ENCODE assay signal across 1 cellular context in the genomic region with DNA sequence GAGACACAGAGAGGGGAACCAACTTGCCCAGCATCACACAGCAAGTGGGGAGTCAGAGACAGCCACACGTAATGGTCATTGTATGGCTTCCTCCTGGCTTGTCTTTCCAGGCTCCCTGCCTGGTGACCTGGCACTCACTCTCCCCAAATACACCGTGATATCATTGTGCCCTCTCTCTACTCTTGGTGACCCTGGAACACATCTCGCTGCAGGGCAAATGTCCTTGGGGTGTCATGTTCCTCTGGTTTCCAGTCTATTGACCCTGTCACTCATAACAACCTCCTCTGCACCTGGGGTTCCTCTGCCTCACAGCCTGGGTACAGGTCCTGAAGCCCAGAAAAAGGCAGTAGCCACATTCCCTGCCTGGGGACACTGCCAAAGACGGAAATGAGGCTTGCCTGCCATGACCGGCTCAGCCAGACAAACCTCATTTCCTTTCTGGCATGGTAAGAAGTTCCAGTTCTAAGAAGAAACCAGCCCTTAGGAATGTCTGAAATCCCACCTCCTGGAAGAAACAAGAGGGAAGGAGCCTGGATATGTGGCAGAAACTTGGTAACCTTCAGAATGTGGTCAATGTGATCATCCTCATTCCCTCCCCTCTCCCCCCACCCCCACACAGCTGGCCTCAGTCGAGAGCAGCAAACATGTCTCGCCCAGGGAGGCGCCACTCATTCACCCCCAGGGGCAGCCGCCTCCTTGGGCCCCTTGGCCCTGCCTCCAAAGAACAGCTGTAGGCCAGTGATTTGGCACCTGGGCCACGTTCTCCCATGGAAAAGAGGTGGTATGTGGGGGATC.
TF ChIP-seq lines count a peak whose summit lies in the region.

No MANE protein-coding gene starts in this region.

TF ChIP-seq in HepG2, 621 proteins besides CTCF, POLR2A, EP300 and RAD21 (continued from another document):
- TF ChIP-seq, protein P1, sequence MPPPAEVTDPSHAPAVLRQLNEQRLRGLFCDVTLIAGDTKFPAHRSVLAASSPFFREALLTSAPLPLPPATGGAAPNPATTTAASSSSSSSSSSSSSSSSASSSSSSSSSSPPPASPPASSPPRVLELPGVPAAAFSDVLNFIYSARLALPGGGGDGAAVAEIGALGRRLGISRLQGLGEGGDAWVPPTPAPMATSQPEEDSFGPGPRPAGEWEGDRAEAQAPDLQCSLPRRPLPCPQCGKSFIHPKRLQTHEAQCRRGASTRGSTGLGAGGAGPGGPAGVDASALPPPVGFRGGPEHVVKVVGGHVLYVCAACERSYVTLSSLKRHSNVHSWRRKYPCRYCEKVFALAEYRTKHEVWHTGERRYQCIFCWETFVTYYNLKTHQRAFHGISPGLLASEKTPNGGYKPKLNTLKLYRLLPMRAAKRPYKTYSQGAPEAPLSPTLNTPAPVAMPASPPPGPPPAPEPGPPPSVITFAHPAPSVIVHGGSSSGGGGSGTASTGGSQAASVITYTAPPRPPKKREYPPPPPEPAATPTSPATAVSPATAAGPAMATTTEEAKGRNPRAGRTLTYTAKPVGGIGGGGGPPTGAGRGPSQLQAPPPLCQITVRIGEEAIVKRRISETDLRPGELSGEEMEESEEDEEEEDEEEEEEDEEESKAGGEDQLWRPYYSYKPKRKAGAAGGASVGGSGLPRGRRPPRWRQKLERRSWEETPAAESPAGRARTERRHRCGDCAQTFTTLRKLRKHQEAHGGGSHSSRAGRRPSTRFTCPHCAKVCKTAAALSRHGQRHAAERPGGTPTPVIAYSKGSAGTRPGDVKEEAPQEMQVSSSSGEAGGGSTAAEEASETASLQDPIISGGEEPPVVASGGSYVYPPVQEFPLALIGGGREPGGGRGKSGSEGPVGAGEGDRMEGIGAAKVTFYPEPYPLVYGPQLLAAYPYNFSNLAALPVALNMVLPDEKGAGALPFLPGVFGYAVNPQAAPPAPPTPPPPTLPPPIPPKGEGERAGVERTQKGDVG (CRISPR knock-in tag; IDR thresholded peaks at IDR 0.05; ENCODE audit: borderline replicate concordance) = no peak
